In genomic region chr3:37905987-37906674, GRCh38 we compare ENCODE assay signal across 9 cellular contexts. TPM values are rescaled to one million over a fixed set of nuclear protein-coding genes. Genes with fewer than 3 reads are reported as not detected.
DNase-seq lines count a peak whose midpoint lies in the region; ATAC-seq, FAIRE-seq and TF ChIP-seq lines count a peak whose summit lies in the region.
"Had no signal": no experiment of that assay in that cellular context is flagged by ENCODE, and none has a peak within 500 bp of the region (broad histone marks: within the 10 kb centered on the region; RNA-seq: fewer than 3 reads in every experiment).

No MANE protein-coding gene starts in this region.

- H2AFZ ChIP-seq in GM12878 (ENCODE audit: control insufficient read depth, low read depth, low read length) = no peak overlapping the region

- H3K4me2 ChIP-seq in GM12878 (ENCODE audit: control insufficient read depth, insufficient read depth) = peak overlapping the region; percentile 53

- no peak for TF ChIP-seq POLR2A in GM12878 (IDR thresholded peaks at IDR 0.05; ENCODE audit: low read depth, low read length)

- H3K27me3 ChIP-seq in GM12878 (replicated peaks in 1 of 2; ENCODE audit: control insufficient read depth in 2 of 2, insufficient read depth in 2 of 2, low read length in 1 of 2) = no peaks in the 10 kb centered on the region
- H3K27me3 ChIP-seq in left lung = no peaks in the 10 kb centered on the region
- no peaks in the 10 kb centered on the region for H3K27me3 ChIP-seq in tibial artery

- no TSS peak for BruUV-seq in GM12878 (replicated peaks; lab: Mats Ljungman, UMichigan)

- peaks cover 51% of the 10 kb centered on the region for H3K4me1 Mint-ChIP-seq in activated CD4-positive, alpha-beta T cell treated with anti-CD3 and anti-CD28 coated beads, Interleukin-2, amount 10 ng/mL, durations not matched to agents 24 days and 14 days
- H3K4me1 Mint-ChIP-seq: naive B cell had no signal

- in situ Hi-C loops in GM12878 (cut with MboI) = no loop called here

- TF ChIP-seq CTCF in GM12878 (IDR thresholded peaks at IDR 0.05 in 2 of 3, conservative IDR thresholded peaks at IDR 0.05 in 1 of 3; ENCODE audit: control insufficient read depth in 2 of 3, extremely low read depth in 1 of 3, insufficient read depth in 1 of 3, low read depth in 3 of 3, low read length in 3 of 3) = no peak
- no peak for TF ChIP-seq CTCF in left lung (IDR thresholded peaks at IDR 0.05)
- no peak for TF ChIP-seq CTCF in tibial artery (IDR thresholded peaks at IDR 0.05)

- no peaks in the 10 kb centered on the region; the same call in 2 of the 3 replicates for H3K9me3 ChIP-seq in GM12878 (replicated peaks; ENCODE audit: control insufficient read depth, insufficient read depth, low read length)
- no peaks in the 10 kb centered on the region for H3K9me3 ChIP-seq in left lung
- no peaks in the 10 kb centered on the region for H3K9me3 ChIP-seq in tibial artery

- no peak for TF ChIP-seq EP300 in GM12878 (IDR thresholded peaks at IDR 0.05; ENCODE audit: borderline replicate concordance in 1 of 2, control insufficient read depth in 1 of 2, low read depth in 2 of 2, low read length in 2 of 2)

- intact Hi-C loops in activated CD4-positive, alpha-beta T cell treated with anti-CD3 and anti-CD28 coated beads, Interleukin-2, amount 10 ng/mL, durations not matched to agents 24 days and 14 days (cut with micrococcal nuclease) = loop anchor here (2.0 to 5.0 kb wide), 2 partner anchors 41 to 46 kb away; no protein-coding TSS in a partner anchor
- intact Hi-C loops in GM12878 (cut with micrococcal nuclease; ENCODE audit: unreplicated experiment) = loop anchor here (5.0 kb wide), 1 partner anchor 49 kb away; no protein-coding TSS in a partner anchor
- intact Hi-C loops in left lung (cut with DNase I) = no loop called here
- intact Hi-C loops in tibial artery (cut with DNase I; ENCODE audit: low total_unique reads) = no loop called here

- no peak for ATAC-seq in GM12878
- peak; percentile 43 for ATAC-seq in left lung

- WGBS in GM12878 (ENCODE audit: insufficient coverage, insufficient replicate concordance, low lambda C conversion rate, missing lambda C conversion rate) = 38% methylated on average over 8 of the region's 8 CpGs

- no peaks in the 10 kb centered on the region for H3K36me3 Mint-ChIP-seq in activated CD4-positive, alpha-beta T cell treated with anti-CD3 and anti-CD28 coated beads, Interleukin-2, amount 10 ng/mL, durations not matched to agents 24 days and 14 days (ENCODE audit: low read depth)
- H3K36me3 Mint-ChIP-seq: naive B cell had no signal

- no peak for FAIRE-seq in GM12878 (lab: Jason Lieb, UNC)
- no peak for FAIRE-seq in frontal cortex (lab: Jason Lieb, UNC)

- H3K36me3 ChIP-seq in GM12878 (ENCODE audit: control insufficient read depth in 2 of 2, insufficient read depth in 2 of 2, low read length in 1 of 2) = no peaks in the 10 kb centered on the region
- no peaks in the 10 kb centered on the region for H3K36me3 ChIP-seq in left lung
- H3K36me3 ChIP-seq in tibial artery = no peaks in the 10 kb centered on the region

- CTCF ChIA-PET in GM12878 (lab: Yijun Ruan, JAX) = interaction anchor here (1.6 to 4.5 kb wide), 2 partner anchors 51 to 59 kb away, joined by 4 to 24 read pairs; no protein-coding TSS in a partner anchor

- no peak overlapping the region for H3K9ac ChIP-seq in GM12878 (ENCODE audit: control insufficient read depth, insufficient read depth, low read length)

- no peak for TF ChIP-seq RAD21 in GM12878 (IDR thresholded peaks at IDR 0.05; ENCODE audit: insufficient read depth, low read depth, low read length)

- peaks cover 4% of the 10 kb centered on the region for H3K27me3 Mint-ChIP-seq in activated CD4-positive, alpha-beta T cell treated with anti-CD3 and anti-CD28 coated beads, Interleukin-2, amount 10 ng/mL, durations not matched to agents 24 days and 14 days

- H3K4me3 ChIP-seq in GM12878 (no peak overlapping the region), left lung (no peak overlapping the region), tibial artery (peak overlapping the region in 1 of 2 donors; percentile 6)

- H4K20me1 ChIP-seq in GM12878 (ENCODE audit: control insufficient read depth, insufficient read depth) = no peaks in the 10 kb centered on the region

- peak overlapping the region; percentile 34 for H3K4me3 Mint-ChIP-seq in activated CD4-positive, alpha-beta T cell treated with anti-CD3 and anti-CD28 coated beads, Interleukin-2, amount 10 ng/mL, durations not matched to agents 24 days and 14 days

- no peaks in the 10 kb centered on the region for H3K9me3 Mint-ChIP-seq in activated CD4-positive, alpha-beta T cell treated with anti-CD3 and anti-CD28 coated beads, Interleukin-2, amount 10 ng/mL, durations not matched to agents 24 days and 14 days
- H3K9me3 Mint-ChIP-seq: naive B cell had no signal

- H3K27ac Mint-ChIP-seq in activated CD4-positive, alpha-beta T cell treated with anti-CD3 and anti-CD28 coated beads, Interleukin-2, amount 10 ng/mL, durations not matched to agents 24 days and 14 days = peak overlapping the region; percentile 79
- H3K27ac Mint-ChIP-seq: naive B cell had no signal

- SMC1A ChIA-PET in GM12878 (lab: Charles Lee; ENCODE audit: uncharacterized antibody, unreplicated experiment) = interaction anchor here (0.5 to 1.4 kb wide), 4 partner anchors 10 to 62 kb away, joined by 3 to 5 read pairs (median 4); no protein-coding TSS in a partner anchor

- no peaks in the 10 kb centered on the region for H3K79me2 ChIP-seq in GM12878 (ENCODE audit: control insufficient read depth, insufficient read depth, low read length)

- H3K27ac ChIP-seq in GM12878 (ENCODE audit: control insufficient read depth, insufficient read depth) = peak overlapping the region; percentile 8; the same call in 1 of the 2 replicates
- H3K27ac ChIP-seq in left lung = peak overlapping the region in 1 of 2 donors; percentile 47
- H3K27ac ChIP-seq in tibial artery = peak overlapping the region; percentile 70 to 74

- H3K4me1 ChIP-seq in GM12878 (ENCODE audit: control insufficient read depth, insufficient read depth, low read length) = peaks cover 29% of the 10 kb centered on the region
- H3K4me1 ChIP-seq in left lung = peaks cover 23 to 33% of the 10 kb centered on the region in 2 donors
- peaks cover 8 to 62% (median 43%) of the 10 kb centered on the region in 4 donors for H3K4me1 ChIP-seq in tibial artery

- POLR2A ChIA-PET in GM12878 (lab: Charles Lee) = no interaction called here

- RAD21 ChIA-PET in GM12878 (lab: Charles Lee; ENCODE audit: unreplicated experiment) = interaction anchor here (1.0 kb wide), 1 partner anchor 61 kb away, joined by 5 read pairs; no protein-coding TSS in a partner anchor

- DNase-seq in activated CD4-positive, alpha-beta T cell treated with anti-CD3 and anti-CD28 coated beads, Interleukin-2, amount 10 ng/mL, durations not matched to agents 24 days and 14 days = no peak
- DNase-seq in activated CD4-positive, alpha-beta T cell treated with anti-CD3 and anti-CD28 coated beads, Interleukin-2, amount 50 U/mL, for 1 hour = no peak
- DNase-seq in GM12878 (ENCODE audit: low read depth, low spot score) (no peak), left lung (no peak), tibial artery (peak in 1 of 2 donors; percentile 43), T1000 (lab: John Stamatoyannopoulos, UW) (no peak), HT-29 (ENCODE audit: low spot score) (no peak), frontal cortex (ENCODE audit: low spot score in 2 of 2) (no peak)
- DNase-seq: naive B cell had no signal

TF ChIP-seq in GM12878, 131 proteins besides CTCF, POLR2A, EP300 and RAD21:
- no peak for TF ChIP-seq NR2F1 (conservative IDR thresholded peaks at IDR 0.05)
- TF ChIP-seq SPI1 (IDR thresholded peaks at IDR 0.05; ENCODE audit: borderline replicate concordance, insufficient read depth, low read depth, low read length) = 0 out of 2 replicates have a peak, but pooled peaks have one; percentile 6

RNA-seq across cellular contexts. Expression of gene CTDSPL, which starts 44.5 kb away (rescaled TPM):
- total RNA-seq in activated CD4-positive, alpha-beta T cell treated with anti-CD3 and anti-CD28 coated beads, Interleukin-2, amount 10 ng/mL, durations not matched to agents 24 days and 14 days = 6.1 and 6.5 TPM in 2 replicates
- not detected in 2 replicates for total RNA-seq in GM12878 (2013; cell fraction: nucleolus; rRNA removed)
- total RNA-seq in GM12878 (2014; rRNA removed) (0.05 and 0.06 TPM in 2 replicates), GM12878 (2014; rRNA removed; fragmentation: Illumina TruSeq; extraction: Trizol) (not detected in 2 replicates), GM12878 (2021) (0.13 and 0.51 TPM in 2 replicates), left lung (10 to 100 TPM; 46.9 to 74.4 TPM), frontal cortex (15.5 TPM)
- polyA plus RNA-seq in GM12878 (2011; ENCODE audit: low read depth) = not detected
- polyA plus RNA-seq in GM12878 (2011; rRNA removed) (0.13 and 0.31 TPM in 2 replicates), GM12878 (2014; fragmentation: Illumina TruSeq; extraction: Trizol) (not detected in 2 replicates), GM12878 (2014; fragmentation: Nextera tagmentation; extraction: Ambion mirVana) (not detected), GM12878 (2014; rRNA removed) (0.05 TPM in 1 of 2 replicates, not detected in the other), GM12878 (2016; fragmentation: Nextera tagmentation; extraction: Ambion mirVana) (not detected)
- 0.10 and 0.17 TPM in 2 replicates for polyA plus RNA-seq in GM12878 (2011; cell fraction: cytosol; rRNA removed)
- 0.15 TPM in 2 replicates for polyA plus RNA-seq in GM12878 (2011; cell fraction: nucleus; rRNA removed)
- not detected in 2 replicates for polyA plus RNA-seq in GM12878 (2012)
- polyA minus RNA-seq in GM12878 (2011; rRNA and poly(A)+ RNA removed) = 0.26 and 0.59 TPM in 2 replicates
- 0.31 and 0.53 TPM in 2 replicates for polyA minus RNA-seq in GM12878 (2011; cell fraction: cytosol; rRNA and poly(A)+ RNA removed)
- 0.10 and 0.12 TPM in 2 replicates for polyA minus RNA-seq in GM12878 (2011; cell fraction: nucleus; rRNA and poly(A)+ RNA removed)
- total RNA-seq in HT-29 (2014; rRNA removed; shearing (Covaris generic)) = 33.3 and 34.6 TPM in 2 replicates

Comparison
In these comparisons a context has a peak if more than half of its experiments do, and no peak if none do; other contexts are left out.
1. intact Hi-C loops: an anchor here in activated CD4-positive, alpha-beta T cell treated with anti-CD3 and anti-CD28 coated beads, Interleukin-2, amount 10 ng/mL, durations not matched to agents 24 days and 14 days (2.0 to 5.0 kb wide) and GM12878 (5.0 kb wide); none called in left lung and tibial artery.